ENCODE assay signal across 16 cellular contexts in genomic region chr18:61470111-61470673, GRCh38.
A peak's percentile ranks its signal among the peaks of the same experiment; 100 is the strongest.
DNase-seq lines count a peak whose midpoint lies in the region; ATAC-seq and TF ChIP-seq lines count a peak whose summit lies in the region.
"Had no signal": no experiment of that assay in that cellular context is flagged by ENCODE, and none has a peak within 500 bp of the region (broad histone marks: within the 10 kb centered on the region; RNA-seq: fewer than 3 reads in every experiment).

No MANE protein-coding gene starts in this region.

- no peak for TF ChIP-seq CTCF in progenitor cell of endocrine pancreas (IDR thresholded peaks at IDR 0.05; ENCODE audit: unreplicated experiment)

- intact Hi-C loops in posterior cingulate gyrus (cut with DNase I): no loop called here

- H3K4me3 Mint-ChIP-seq in progenitor cell of endocrine pancreas (ENCODE audit: low read depth): no peak overlapping the region
- H3K4me3 Mint-ChIP-seq: CD14-positive monocyte; CD8-positive, alpha-beta T cell; GM23338 had no signal

- H3K4me3 ChIP-seq in neuron (ENCODE audit: low read length): peak overlapping the region; percentile 27
- H3K4me3 ChIP-seq: GM23338 had no signal

- no peaks in the 10 kb centered on the region for H3K9me3 Mint-ChIP-seq in progenitor cell of endocrine pancreas (ENCODE audit: low read depth)
- H3K9me3 Mint-ChIP-seq: CD14-positive monocyte; CD8-positive, alpha-beta T cell; GM23338 had no signal

- H3K9me3 ChIP-seq in neuron (ENCODE audit: low read length): no peaks in the 10 kb centered on the region

- no peak overlapping the region for H3K27ac Mint-ChIP-seq in progenitor cell of endocrine pancreas
- H3K27ac Mint-ChIP-seq: CD14-positive monocyte; CD8-positive, alpha-beta T cell; GM23338 had no signal

- peaks cover 5% of the 10 kb centered on the region for H3K27me3 Mint-ChIP-seq in progenitor cell of endocrine pancreas

- no peaks in the 10 kb centered on the region for H3K27me3 ChIP-seq in neuron (ENCODE audit: insufficient read depth, low read length)

- peaks cover 5% of the 10 kb centered on the region for H3K4me1 Mint-ChIP-seq in progenitor cell of endocrine pancreas (ENCODE audit: low read depth)
- H3K4me1 Mint-ChIP-seq: CD14-positive monocyte had no signal

- peaks cover 37% of the 10 kb centered on the region for H3K4me1 ChIP-seq in neuron (ENCODE audit: insufficient read depth, low read length)

- peak overlapping the region; percentile 80 for H2AFZ ChIP-seq in neuron (ENCODE audit: low read depth, low read length)
- H2AFZ ChIP-seq: GM23338 had no signal

- no peaks in the 10 kb centered on the region for H3K36me3 ChIP-seq in neuron (ENCODE audit: insufficient read depth, low read length)

- DNase-seq in NCI-H748 (lab: John Stamatoyannopoulos, UW; ENCODE audit: unreplicated experiment) (peak; percentile 11), NCI-H748 treated with DMSO at 0.1 percent for 48 hours (lab: John Stamatoyannopoulos, UW) (no peak), ecto neural progenitor cell (ENCODE audit: low spot score) (peak; percentile 56), SIG-M5 (lab: John Stamatoyannopoulos, UW) (no peak), progenitor cell of endocrine pancreas (ENCODE audit: low spot score, unreplicated experiment) (no peak), posterior cingulate gyrus (no peak)
- DNase-seq: CD8-positive, alpha-beta T cell; COR-L47; DMS153; DMS79 treated with DMSO at 0.1 percent for 48 hours; EL; H7 had no signal

- no peak for ATAC-seq in HG03571 (IDR thresholded peaks at IDR 0.05; ENCODE audit: unreplicated experiment)
- ATAC-seq: CD8-positive, alpha-beta T cell; GM23338 had no signal

- H3K36me3 Mint-ChIP-seq in progenitor cell of endocrine pancreas (ENCODE audit: insufficient read depth): no peaks in the 10 kb centered on the region
- H3K36me3 Mint-ChIP-seq: CD14-positive monocyte; CD8-positive, alpha-beta T cell had no signal

Comparison
In these comparisons a context has a peak if more than half of its experiments do, and no peak if none do; other contexts are left out.
1. DNase-seq: peak in NCI-H748 (single experiment) and ecto neural progenitor cell (single experiment); none in NCI-H748 treated with DMSO at 0.1 percent for 48 hours (single experiment), SIG-M5 (single experiment), progenitor cell of endocrine pancreas (single experiment) and posterior cingulate gyrus (0 of 10).